14 cellular contexts compared by ENCODE assay signal in the genomic region with DNA sequence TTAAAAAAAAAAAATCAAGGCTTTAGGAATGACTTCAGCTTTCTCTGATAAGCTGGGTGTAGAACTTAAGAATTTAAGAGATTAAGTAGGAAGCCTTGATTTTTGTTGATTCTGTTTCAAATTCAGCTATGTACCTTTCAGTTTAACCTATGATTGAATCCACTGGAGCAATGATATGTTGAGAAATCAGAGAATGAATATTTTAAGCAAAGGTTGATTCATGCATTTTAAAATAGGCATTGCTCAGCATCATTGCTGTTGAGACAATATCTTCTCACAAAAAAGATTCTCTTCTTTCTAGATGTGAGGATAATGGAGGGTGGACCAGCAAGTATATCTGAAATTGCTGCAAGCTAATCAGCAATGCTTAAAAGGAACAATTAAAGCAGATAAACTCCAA.
DNase-seq lines count a peak whose midpoint lies in the region; FAIRE-seq and TF ChIP-seq lines count a peak whose summit lies in the region.
"Had no signal": no experiment of that assay in that cellular context is flagged by ENCODE, and none has a peak within 500 bp of the region (broad histone marks: within the 10 kb centered on the region; RNA-seq: fewer than 3 reads in every experiment).

No MANE protein-coding gene starts in this region.

- H3K4me1 ChIP-seq in astrocyte (ENCODE audit: insufficient read depth, low read length) (peaks cover 26% of the 10 kb centered on the region), tibial artery (peaks cover 0 to 72% (median 35%) of the 10 kb centered on the region in 4 donors)

- H3K36me3 ChIP-seq in astrocyte (ENCODE audit: insufficient read depth, low read length) (no peaks in the 10 kb centered on the region), tibial artery (no peaks in the 10 kb centered on the region)

- intact Hi-C loops in tibial artery (cut with DNase I; ENCODE audit: low total_unique reads), result no loop called here

- no peak for TF ChIP-seq CTCF in HFFc6 (IDR thresholded peaks at IDR 0.05)
- no peak for TF ChIP-seq CTCF in astrocyte (IDR thresholded peaks at IDR 0.05; ENCODE audit: insufficient read depth, low read depth, low read length)
- no peak for TF ChIP-seq CTCF in osteocyte (IDR thresholded peaks at IDR 0.05)
- TF ChIP-seq CTCF in tibial artery (IDR thresholded peaks at IDR 0.05), result no peak

- H4K20me1 ChIP-seq in astrocyte (ENCODE audit: insufficient read depth, low read length), result no peaks in the 10 kb centered on the region

- H3K9ac ChIP-seq in astrocyte (ENCODE audit: low read length), result no peak overlapping the region

- H3K9me3 ChIP-seq in astrocyte (ENCODE audit: insufficient read depth, low read depth, low read length) (no peaks in the 10 kb centered on the region), tibial artery (no peaks in the 10 kb centered on the region)

- peak; percentile 55 for FAIRE-seq in astrocyte (lab: Jason Lieb, UNC)
- FAIRE-seq: HTR-8/SVneo, K562 had no signal

- H3K27ac ChIP-seq in astrocyte (ENCODE audit: low read depth, low read length) (peak overlapping the region; percentile 72), tibial artery (peak overlapping the region; percentile 80 to 85)

- H3K4me1 Mint-ChIP-seq in HFFc6 (ENCODE audit: low read depth), result peaks cover 79% of the 10 kb centered on the region
- peaks cover 34% of the 10 kb centered on the region for H3K4me1 Mint-ChIP-seq in astrocyte (ENCODE audit: low read depth, unreplicated experiment)
- H3K4me1 Mint-ChIP-seq in osteocyte (ENCODE audit: unreplicated experiment), result peaks cover 39% of the 10 kb centered on the region
- H3K4me1 Mint-ChIP-seq: CD8-positive, alpha-beta memory T cell had no signal

- DNase-seq in HFFc6 (no peak), astrocyte (ENCODE audit: low read depth) (no peak), osteocyte (ENCODE audit: extremely low spot score, unreplicated experiment) (no peak), tibial artery (no peak), cerebellar cortex (ENCODE audit: low spot score) (no peak), NCI-H2171 (lab: John Stamatoyannopoulos, UW) (no peak)
- DNase-seq in stimulated activated naive CD4-positive, alpha-beta T cell treated with Interleukin-2 at 50 U/mL for 16 hours (lab: John Stamatoyannopoulos, UW), result no peak
- DNase-seq: CD8-positive, alpha-beta memory T cell; DMS 273 treated with DMSO at 0.1 percent for 48 hours; NCI-H1436; NCI-H2081; NCI-H524 had no signal

- no peak overlapping the region for H3K4me2 ChIP-seq in astrocyte (ENCODE audit: low read length)

- no peak overlapping the region for H2AFZ ChIP-seq in astrocyte (ENCODE audit: low read depth, low read length)

- H3K36me3 Mint-ChIP-seq in HFFc6 (ENCODE audit: low read depth) (peaks cover 14% of the 10 kb centered on the region), astrocyte (ENCODE audit: low read depth, unreplicated experiment) (no peaks in the 10 kb centered on the region), osteocyte (ENCODE audit: unreplicated experiment) (peaks cover 12% of the 10 kb centered on the region)

- no peaks in the 10 kb centered on the region for H3K9me3 Mint-ChIP-seq in HFFc6
- H3K9me3 Mint-ChIP-seq in astrocyte (ENCODE audit: unreplicated experiment), result no peaks in the 10 kb centered on the region
- no peaks in the 10 kb centered on the region for H3K9me3 Mint-ChIP-seq in osteocyte (ENCODE audit: unreplicated experiment)

- peak overlapping the region; percentile 94; the same call in 1 of the 2 replicates for H3K27ac Mint-ChIP-seq in HFFc6
- H3K27ac Mint-ChIP-seq in astrocyte (ENCODE audit: unreplicated experiment), result peak overlapping the region; percentile 96
- H3K27ac Mint-ChIP-seq in osteocyte (ENCODE audit: unreplicated experiment), result peak overlapping the region; percentile 94

- no peaks in the 10 kb centered on the region for H3K27me3 ChIP-seq in astrocyte (ENCODE audit: insufficient read depth, low read length)
- no peaks in the 10 kb centered on the region for H3K27me3 ChIP-seq in tibial artery

- H3K27me3 Mint-ChIP-seq in HFFc6 (ENCODE audit: insufficient read depth) (no peaks in the 10 kb centered on the region), astrocyte (ENCODE audit: low read depth, unreplicated experiment) (no peaks in the 10 kb centered on the region), osteocyte (ENCODE audit: unreplicated experiment) (no peaks in the 10 kb centered on the region)
- H3K27me3 Mint-ChIP-seq: CD8-positive, alpha-beta memory T cell had no signal

- no peaks in the 10 kb centered on the region for H3K79me2 ChIP-seq in astrocyte (ENCODE audit: insufficient read depth, low read length)

- H3K4me3 Mint-ChIP-seq in HFFc6 (no peak overlapping the region), astrocyte (ENCODE audit: unreplicated experiment) (no peak overlapping the region), osteocyte (ENCODE audit: unreplicated experiment) (no peak overlapping the region)
- H3K4me3 Mint-ChIP-seq: CD8-positive, alpha-beta memory T cell had no signal

- H3K4me3 ChIP-seq in astrocyte (ENCODE audit: insufficient read depth, low read depth, low read length) (no peak overlapping the region), tibial artery (no peak overlapping the region)
- H3K4me3 ChIP-seq: K562 had no signal
